ENCODE assay signal across 30 cellular contexts in the genomic region with DNA sequence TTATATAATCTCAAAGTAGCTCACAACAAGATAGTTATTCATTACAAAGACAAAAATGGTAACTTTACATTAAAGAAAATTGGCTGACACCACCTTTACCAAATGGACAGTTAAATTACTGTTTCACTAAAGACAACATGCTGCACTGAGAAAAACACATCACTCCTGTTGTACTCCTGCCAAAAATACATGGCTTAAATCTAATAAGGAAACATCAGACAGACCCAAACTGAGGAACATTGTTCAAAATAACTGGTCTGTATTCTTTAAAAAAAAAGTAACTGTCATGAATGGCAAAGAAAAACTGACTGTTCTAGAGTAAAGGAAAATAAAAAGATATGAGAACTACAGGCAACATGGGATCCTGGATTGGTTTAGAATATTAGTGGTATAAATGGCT.
"Had no signal": no experiment of that assay in that cellular context is flagged by ENCODE, and none has a peak within 500 bp of the region (broad histone marks: within the 10 kb centered on the region; RNA-seq: fewer than 3 reads in every experiment).

No MANE protein-coding gene starts in this region.

- H3K27ac Mint-ChIP-seq: activated B cell treated with CpG ODN at 0.5 μM for 24 hours; activated CD8-positive, alpha-beta T cell treated with anti-CD3 and anti-CD28 coated beads for 36 hours; activated naive CD8-positive, alpha-beta T cell; activated T-helper 17 cell treated with anti-CD3 and anti-CD28 coated beads, Interleukin-2, amount 50 U/mL, for 72 hours; dendritic cell treated with granulocyte-macrophage colony-stimulating factor and Interleukin-4, amounts not matched to agents 40 ng/mL and 50 ng/mL, for 4 days; endodermal cell had no signal

- H3K4me1 Mint-ChIP-seq: activated B cell treated with CpG ODN at 0.5 μM for 24 hours; activated T-helper 17 cell treated with anti-CD3 and anti-CD28 coated beads, Interleukin-2, amount 50 U/mL, for 72 hours; central memory CD8-positive, alpha-beta T cell; endodermal cell had no signal

- H3K27me3 Mint-ChIP-seq: dendritic cell treated with granulocyte-macrophage colony-stimulating factor and Interleukin-4, amounts not matched to agents 40 ng/mL and 50 ng/mL, for 4 days had no signal

- FAIRE-seq: astrocyte, bronchial epithelial cell had no signal

- DNase-seq: activated B cell treated with CpG ODN at 0.5 μM for 24 hours; activated CD4-positive, alpha-beta T cell treated with anti-CD3 and anti-CD28 coated beads for 48 hours; activated CD4-positive, alpha-beta T cell treated with anti-CD3 and anti-CD28 coated beads, Interleukin-2, amount 50 U/mL, for 1 hour; activated CD4-positive, alpha-beta T cell treated with anti-CD3 and anti-CD28 coated beads, Interleukin-2, amount 50 U/mL, for 48 hours; activated CD8-positive, alpha-beta memory T cell treated with anti-CD3 and anti-CD28 coated beads for 24 hours; activated CD8-positive, alpha-beta T cell treated with anti-CD3 and anti-CD28 coated beads for 36 hours; activated effector memory CD4-positive, alpha-beta T cell treated with Interleukin-2 at 50 U/mL for 16 hours; activated gamma-delta T cell treated with Interleukin-2 at 50 U/mL for 16 hours; activated naive CD4-positive, alpha-beta T cell treated with anti-CD3 and anti-CD28 coated beads, Interleukin-2, amount 50 U/mL, for 16 hours; activated naive CD4-positive, alpha-beta T cell treated with Interleukin-2 at 50 U/mL for 16 hours; activated T-cell treated with anti-CD3 and anti-CD28 coated beads, Interleukin-2, amount 50 U/mL, for 4 hours; amniotic stem cell; anterior cingulate cortex; brain microvascular endothelial cell; dorsolateral prefrontal cortex; effector memory CD4-positive, alpha-beta T cell; endodermal cell; foreskin fibroblast; gastrocnemius medialis; glutamatergic neuron; heart left ventricle; hypothalamus; T1000; WERI-Rb-1 had no signal

- H3K9me3 Mint-ChIP-seq: activated B cell treated with CpG ODN at 0.5 μM for 24 hours; activated CD8-positive, alpha-beta T cell treated with anti-CD3 and anti-CD28 coated beads for 36 hours; activated T-cell treated with anti-CD3 and anti-CD28 coated beads, Interleukin-2, amount 50 U/mL, for 4 hours; activated T-helper 17 cell treated with anti-CD3 and anti-CD28 coated beads, Interleukin-2, amount 50 U/mL, for 72 hours; central memory CD8-positive, alpha-beta T cell; dendritic cell treated with granulocyte-macrophage colony-stimulating factor and Interleukin-4, amounts not matched to agents 40 ng/mL and 50 ng/mL, for 4 days; endodermal cell had no signal

- H3K4me3 Mint-ChIP-seq: activated B cell treated with CpG ODN at 0.5 μM for 24 hours; activated CD8-positive, alpha-beta T cell treated with anti-CD3 and anti-CD28 coated beads for 36 hours; activated naive CD8-positive, alpha-beta T cell; activated T-cell treated with anti-CD3 and anti-CD28 coated beads, Interleukin-2, amount 50 U/mL, for 4 hours; activated T-helper 17 cell treated with anti-CD3 and anti-CD28 coated beads, Interleukin-2, amount 50 U/mL, for 72 hours; central memory CD8-positive, alpha-beta T cell; dendritic cell treated with granulocyte-macrophage colony-stimulating factor and Interleukin-4, amounts not matched to agents 40 ng/mL and 50 ng/mL, for 4 days; endodermal cell had no signal

- H3K36me3 Mint-ChIP-seq: activated naive CD8-positive, alpha-beta T cell had no signal
